Comparison of ENCODE assay signal across 8 cellular contexts in genomic region chr11:67271548-67272284, GRCh38. TPM values are rescaled to one million over a fixed set of nuclear protein-coding genes. Genes with fewer than 3 reads are reported as not detected.
DNase-seq lines count a peak whose midpoint lies in the region; ATAC-seq lines count a peak whose summit lies in the region.

No MANE protein-coding gene starts in this region.

- ATAC-seq in activated CD4-positive, CD25-positive, alpha-beta regulatory T cell treated with anti-CD3 and anti-CD28 coated beads, Interleukin-2, amount 50 U/mL, for 24 hours, result peak; percentile 41 to 52
- peak; percentile 72 for ATAC-seq in stimulated activated effector memory CD8-positive, alpha-beta T cell treated with anti-CD3 and anti-CD28 coated beads, Interleukin-12 subunit alpha, Interleukin-12 subunit beta, amount 100 ng/mL, for 72 hours
- ATAC-seq in HG03571 (IDR thresholded peaks at IDR 0.05; ENCODE audit: unreplicated experiment), result no peak

- peak; percentile 79 for DNase-seq in KG1 (lab: John Stamatoyannopoulos, UW)
- DNase-seq in cardiac septum (ENCODE audit: low spot score), result peak; percentile 81
- DNase-seq in stimulated activated effector memory CD8-positive, alpha-beta T cell treated with anti-CD3 and anti-CD28 coated beads, Interleukin-12 subunit alpha, Interleukin-12 subunit beta, amount 100 ng/mL, for 72 hours (ENCODE audit: low spot score in 2 of 2), result peak; percentile 70 to 89
- no peak for DNase-seq in DMS79 (lab: John Stamatoyannopoulos, UW)
- no peak for DNase-seq in hippocampal formation (lab: John Stamatoyannopoulos, UW)
- DNase-seq in NCI-H187 treated with DMSO at 0.1 percent for 48 hours (lab: John Stamatoyannopoulos, UW), result no peak

- peaks cover 95% of the 10 kb centered on the region for H3K4me1 Mint-ChIP-seq in stimulated activated effector memory CD8-positive, alpha-beta T cell treated with anti-CD3 and anti-CD28 coated beads, Interleukin-12 subunit alpha, Interleukin-12 subunit beta, amount 100 ng/mL, for 72 hours

- H3K9me3 Mint-ChIP-seq in stimulated activated effector memory CD8-positive, alpha-beta T cell treated with anti-CD3 and anti-CD28 coated beads, Interleukin-12 subunit alpha, Interleukin-12 subunit beta, amount 100 ng/mL, for 72 hours, result no peaks in the 10 kb centered on the region

- H3K36me3 Mint-ChIP-seq in stimulated activated effector memory CD8-positive, alpha-beta T cell treated with anti-CD3 and anti-CD28 coated beads, Interleukin-12 subunit alpha, Interleukin-12 subunit beta, amount 100 ng/mL, for 72 hours, result peaks cover 98% of the 10 kb centered on the region

- H3K4me3 Mint-ChIP-seq in stimulated activated effector memory CD8-positive, alpha-beta T cell treated with anti-CD3 and anti-CD28 coated beads, Interleukin-12 subunit alpha, Interleukin-12 subunit beta, amount 100 ng/mL, for 72 hours, result peak overlapping the region; percentile 98

- intact Hi-C loops in cardiac septum (cut with DNase I), result no loop called here

- H3K27ac Mint-ChIP-seq in stimulated activated effector memory CD8-positive, alpha-beta T cell treated with anti-CD3 and anti-CD28 coated beads, Interleukin-12 subunit alpha, Interleukin-12 subunit beta, amount 100 ng/mL, for 72 hours, result peak overlapping the region; percentile 98

RNA-seq across cellular contexts. Expression of gene GRK2, which starts 5.4 kb away (rescaled TPM):
- 43.1 TPM for total RNA-seq in cardiac septum

RNA-seq across cellular contexts. Expression of gene ANKRD13D, which starts 17.4 kb away (rescaled TPM):
- 20.0 TPM for total RNA-seq in cardiac septum

RNA-seq across cellular contexts. Expression of gene SSH3, which starts 31.6 kb away (rescaled TPM):
- 22.3 TPM for total RNA-seq in cardiac septum

Comparison
In these comparisons a context has a peak if more than half of its experiments do, and no peak if none do; other contexts are left out.
1. DNase-seq: peak in KG1 (single experiment), cardiac septum (single experiment) and stimulated activated effector memory CD8-positive, alpha-beta T cell treated with anti-CD3 and anti-CD28 coated beads, Interleukin-12 subunit alpha, Interleukin-12 subunit beta, amount 100 ng/mL, for 72 hours (2 of 2); none in DMS79 (single experiment), hippocampal formation (0 of 2) and NCI-H187 treated with DMSO at 0.1 percent for 48 hours (single experiment).